In the genomic region with DNA sequence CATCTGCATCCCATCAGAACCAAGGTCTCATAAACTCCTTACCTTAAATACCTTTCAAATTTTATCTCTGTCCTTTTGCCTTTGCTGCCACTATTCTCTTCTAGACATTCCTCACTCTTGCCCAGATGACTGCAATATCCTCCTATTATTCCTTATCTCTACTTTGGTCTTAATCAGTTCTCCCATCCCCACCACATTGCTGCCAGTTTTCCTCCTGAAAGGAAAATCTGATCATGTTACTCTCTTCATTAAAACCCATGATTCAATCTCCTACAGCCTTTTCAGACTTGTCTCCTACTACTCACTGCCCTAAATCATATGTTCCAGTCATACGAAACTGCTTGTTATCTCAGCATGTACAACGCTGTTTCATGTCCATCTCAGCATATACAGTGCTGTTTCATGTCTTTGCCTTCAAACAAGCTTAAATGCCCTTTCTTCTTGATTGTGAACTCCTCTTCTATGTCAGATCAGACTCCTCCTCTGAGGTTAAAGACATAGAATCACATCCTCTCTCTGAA, we compare ENCODE assay signal across 25 cellular contexts.
A peak's percentile ranks its signal among the peaks of the same experiment; 100 is the strongest.
DNase-seq lines count a peak whose midpoint lies in the region; ATAC-seq and TF ChIP-seq lines count a peak whose summit lies in the region.
"Had no signal": no experiment of that assay in that cellular context is flagged by ENCODE, and none has a peak within 500 bp of the region (broad histone marks: within the 10 kb centered on the region; RNA-seq: fewer than 3 reads in every experiment).

No MANE protein-coding gene starts in this region.

- dilution Hi-C loops in mammary epithelial cell (cut with HindIII; ENCODE audit: low sequenced_read_pairs), result no loop called here

- DNase-seq in mammary epithelial cell (no peak), MCF 10A (ENCODE audit: unreplicated experiment) (no peak), fibroblast of pulmonary artery (ENCODE audit: low read depth) (peak; percentile 16), Karpas-422 (no peak), NCI-H510A treated with DMSO at 0.1 percent for 48 hours (lab: John Stamatoyannopoulos, UW) (no peak)
- no peak for DNase-seq in activated naive CD4-positive, alpha-beta T cell treated with anti-CD3 and anti-CD28 coated beads, Interleukin-2, amount 50 U/mL, for 72 hours (ENCODE audit: low spot score in 2 of 2)
- DNase-seq: Caco-2; CD8-positive, alpha-beta T cell; GM23248; H7; MG63; NCI-H1694; NCI-H2081; NCI-H2171; NCI-H524 treated with DMSO at 0.1 percent for 48 hours; NCI-H774; PC-3 had no signal

- intact Hi-C loops in mammary epithelial cell (cut with micrococcal nuclease), result no loop called here
- intact Hi-C loops in MCF 10A (cut with micrococcal nuclease), result no loop called here

- H3K9me3 ChIP-seq in mammary epithelial cell (replicated peaks; ENCODE audit: insufficient read depth, low read length) (peaks cover 6% of the 10 kb centered on the region), neural cell (ENCODE audit: low read length) (no peaks in the 10 kb centered on the region), Karpas-422 (ENCODE audit: low read length) (no peaks in the 10 kb centered on the region)
- H3K9me3 ChIP-seq: Caco-2, SJSA1 had no signal

- BruUV-seq in mammary epithelial cell (replicated peaks; lab: Mats Ljungman, UMichigan) (no TSS peak), MCF 10A (replicated peaks; lab: Mats Ljungman, UMichigan) (no TSS peak)

- H3K36me3 ChIP-seq in mammary epithelial cell (ENCODE audit: insufficient read depth, low read length) (no peaks in the 10 kb centered on the region), neural cell (ENCODE audit: insufficient read depth, low read length) (no peaks in the 10 kb centered on the region), Karpas-422 (ENCODE audit: insufficient read depth, low read length) (no peaks in the 10 kb centered on the region)
- H3K36me3 ChIP-seq: MG63, SJSA1 had no signal

- peaks cover 12% of the 10 kb centered on the region for H3K4me1 Mint-ChIP-seq in MCF 10A (ENCODE audit: insufficient read depth, unreplicated experiment)
- H3K4me1 Mint-ChIP-seq: B cell had no signal

- H3K4me3 Mint-ChIP-seq in MCF 10A (ENCODE audit: unreplicated experiment), result no peak overlapping the region
- H3K4me3 Mint-ChIP-seq: B cell; CD8-positive, alpha-beta T cell had no signal

- 93% methylated on average over 2 of the region's 2 CpGs for WGBS in mammary epithelial cell (ENCODE audit: low coverage, missing lambda C conversion rate)

- no peak for TF ChIP-seq RAD21 in neural cell (conservative IDR thresholded peaks at IDR 0.05)

- no peak for ATAC-seq in activated naive CD4-positive, alpha-beta T cell treated with anti-CD3 and anti-CD28 coated beads, Interleukin-2, amount 50 U/mL, for 72 hours
- ATAC-seq: CD8-positive, alpha-beta T cell; HepG2; K562; PC-3; Right ventricle myocardium inferior had no signal

- no peak overlapping the region for H3K9ac ChIP-seq in mammary epithelial cell (ENCODE audit: insufficient read depth, low read length)
- no peak overlapping the region for H3K9ac ChIP-seq in neural cell (ENCODE audit: low read length)
- H3K9ac ChIP-seq in Karpas-422 (ENCODE audit: low read length), result no peak overlapping the region
- H3K9ac ChIP-seq: GM23248 had no signal

- TF ChIP-seq CTCF in mammary epithelial cell (conservative IDR thresholded peaks at IDR 0.05 in 1 of 2, IDR thresholded peaks at IDR 0.05 in 1 of 2; ENCODE audit: extremely low read depth in 1 of 2, insufficient read depth in 1 of 2, low read depth in 1 of 2, low read length in 2 of 2) (no peak), MCF 10A (IDR thresholded peaks at IDR 0.05; ENCODE audit: unreplicated experiment) (no peak), fibroblast of pulmonary artery (IDR thresholded peaks at IDR 0.05; ENCODE audit: low read length, missing control alignments) (no peak), neural cell (IDR thresholded peaks at IDR 0.05; ENCODE audit: poor library complexity, severe bottlenecking) (no peak)

- no peaks in the 10 kb centered on the region for H3K9me3 Mint-ChIP-seq in MCF 10A (ENCODE audit: unreplicated experiment)
- no peaks in the 10 kb centered on the region for H3K9me3 Mint-ChIP-seq in activated naive CD4-positive, alpha-beta T cell treated with anti-CD3 and anti-CD28 coated beads, Interleukin-2, amount 50 U/mL, for 72 hours
- H3K9me3 Mint-ChIP-seq: CD8-positive, alpha-beta T cell had no signal

- peaks cover 70% of the 10 kb centered on the region for H3K4me1 ChIP-seq in mammary epithelial cell (ENCODE audit: insufficient read depth, low read length)
- no peaks in the 10 kb centered on the region for H3K4me1 ChIP-seq in Karpas-422 (ENCODE audit: low read length)
- H3K4me1 ChIP-seq: Caco-2 had no signal

- POLR2A ChIA-PET in MCF 10A (lab: Yijun Ruan, JAX), result no interaction called here

- H3K27me3 Mint-ChIP-seq in MCF 10A (ENCODE audit: insufficient read depth, unreplicated experiment), result no peaks in the 10 kb centered on the region
- H3K27me3 Mint-ChIP-seq: B cell had no signal

- peak overlapping the region; percentile 1 for H2AFZ ChIP-seq in mammary epithelial cell (ENCODE audit: low read depth, low read length)
- no peak overlapping the region for H2AFZ ChIP-seq in neural cell (ENCODE audit: low read depth, low read length)
- no peak overlapping the region for H2AFZ ChIP-seq in Karpas-422 (ENCODE audit: low read length)
- H2AFZ ChIP-seq: GM23248 had no signal

- H3K27ac Mint-ChIP-seq in MCF 10A (ENCODE audit: low read depth, unreplicated experiment), result no peak overlapping the region
- H3K27ac Mint-ChIP-seq in activated naive CD4-positive, alpha-beta T cell treated with anti-CD3 and anti-CD28 coated beads, Interleukin-2, amount 50 U/mL, for 72 hours, result no peak overlapping the region
- H3K27ac Mint-ChIP-seq: B cell; CD8-positive, alpha-beta T cell had no signal

- no peaks in the 10 kb centered on the region for H3F3A ChIP-seq in neural cell (ENCODE audit: insufficient read depth, low read length, poor library complexity, severe bottlenecking)

- no peak overlapping the region for H3K4me3 ChIP-seq in mammary epithelial cell (replicated peaks in 1 of 3; ENCODE audit: insufficient read depth in 1 of 3, low read depth in 2 of 3, low read length in 3 of 3)
- no peak overlapping the region for H3K4me3 ChIP-seq in fibroblast of pulmonary artery (replicated peaks; ENCODE audit: low read depth, low read length)
- no peak overlapping the region for H3K4me3 ChIP-seq in neural cell (ENCODE audit: low read length)
- H3K4me3 ChIP-seq in Karpas-422 (ENCODE audit: low read length), result no peak overlapping the region
- H3K4me3 ChIP-seq: GM23248, K562, MG63, SJSA1 had no signal

- H3K27me3 ChIP-seq in mammary epithelial cell (ENCODE audit: insufficient read depth, low read length) (no peaks in the 10 kb centered on the region), neural cell (ENCODE audit: insufficient read depth, low read depth, low read length) (no peaks in the 10 kb centered on the region), Karpas-422 (ENCODE audit: low read length) (no peaks in the 10 kb centered on the region)
- H3K27me3 ChIP-seq: MG63, SJSA1 had no signal

- H3K27ac ChIP-seq in mammary epithelial cell (ENCODE audit: insufficient read depth, low read depth, low read length) (peak overlapping the region; percentile 9), neural cell (ENCODE audit: low read length) (no peak overlapping the region), Karpas-422 (ENCODE audit: low read length) (no peak overlapping the region)
- H3K27ac ChIP-seq: 22Rv1, C4-2B, GM23248, SJSA1 had no signal

- in situ Hi-C loops in mammary epithelial cell (cut with MboI; ENCODE audit: low sequenced_read_pairs in 2 of 2), result loop anchor here in 1 of 2 donors (10.0 kb wide), 1 partner anchor 87 kb away; no protein-coding TSS in a partner anchor

- peak; percentile 45 for TF ChIP-seq EP300 in neural cell (conservative IDR thresholded peaks at IDR 0.05; ENCODE audit: poor library complexity, severe bottlenecking)

- H3K36me3 Mint-ChIP-seq in MCF 10A (ENCODE audit: insufficient read depth, unreplicated experiment), result no peaks in the 10 kb centered on the region
- H3K36me3 Mint-ChIP-seq in activated naive CD4-positive, alpha-beta T cell treated with anti-CD3 and anti-CD28 coated beads, Interleukin-2, amount 50 U/mL, for 72 hours, result no peaks in the 10 kb centered on the region
- H3K36me3 Mint-ChIP-seq: CD8-positive, alpha-beta T cell had no signal

- no peaks in the 10 kb centered on the region for H4K20me1 ChIP-seq in mammary epithelial cell (ENCODE audit: insufficient read depth, low read length)
- no peaks in the 10 kb centered on the region for H4K20me1 ChIP-seq in neural cell (ENCODE audit: insufficient read depth)
- no peaks in the 10 kb centered on the region for H4K20me1 ChIP-seq in Karpas-422 (ENCODE audit: insufficient read depth, low read depth, low read length)

- CTCF ChIA-PET in mammary epithelial cell (lab: Charles Lee; ENCODE audit: low non-redundant PET) (no interaction called here), MCF 10A (lab: Yijun Ruan, JAX) (no interaction called here)

- no peak overlapping the region for H3K4me2 ChIP-seq in mammary epithelial cell (ENCODE audit: insufficient read depth, low read depth, low read length)
- no peak overlapping the region for H3K4me2 ChIP-seq in neural cell (ENCODE audit: low read length)
- H3K4me2 ChIP-seq in Karpas-422 (ENCODE audit: low read depth, low read length, poor library complexity, severe bottlenecking), result no peak overlapping the region

- no peaks in the 10 kb centered on the region for H3K79me2 ChIP-seq in mammary epithelial cell (ENCODE audit: insufficient read depth, low read length)
- no peaks in the 10 kb centered on the region for H3K79me2 ChIP-seq in neural cell (replicated peaks; ENCODE audit: insufficient read depth, low read length)
- no peaks in the 10 kb centered on the region for H3K79me2 ChIP-seq in Karpas-422 (ENCODE audit: low read length)

- no peaks in the 10 kb centered on the region for H3K9me2 ChIP-seq in neural cell (ENCODE audit: insufficient read depth, low read length)
- H3K9me2 ChIP-seq in Karpas-422 (replicated peaks; ENCODE audit: insufficient read depth, low read length), result no peaks in the 10 kb centered on the region

TF ChIP-seq in neural cell, 6 proteins besides CTCF, POLR2A, EP300 and RAD21 (continues in another document):
- TF ChIP-seq MXI1 (conservative IDR thresholded peaks at IDR 0.05; ENCODE audit: poor library complexity, severe bottlenecking), result no peak
- peak; percentile 99 for TF ChIP-seq POLR2AphosphoS5 (IDR thresholded peaks at IDR 0.05)
- TF ChIP-seq SMC3 (conservative IDR thresholded peaks at IDR 0.05; ENCODE audit: poor library complexity), result no peak
